8 cellular contexts compared by ENCODE assay signal in genomic region chr11:120013325-120014250, GRCh38.
DNase-seq lines count a peak whose midpoint lies in the region; ATAC-seq, FAIRE-seq and TF ChIP-seq lines count a peak whose summit lies in the region.

No MANE protein-coding gene starts in this region.

- FAIRE-seq in HTR-8/SVneo (lab: Jason Lieb, UNC) (no peak), RCC 7860 (lab: Jason Lieb, UNC) (no peak)

- H3K4me2 ChIP-seq in DND-41 (ENCODE audit: insufficient read depth, low read length), result no peak overlapping the region

- H3K27me3 Mint-ChIP-seq in CD14-positive monocyte (ENCODE audit: low read depth in 3 of 3), result peaks cover 30 to 45% (median 36%) of the 10 kb centered on the region in 3 donors

- 0 out of 3 replicates have a peak, but pooled peaks have one; percentile 19 for ATAC-seq in DND-41 (ENCODE audit: insufficient read depth, low read depth)
- ATAC-seq in stimulated activated effector memory CD8-positive, alpha-beta T cell treated with anti-CD3 and anti-CD28 coated beads, Interleukin-12 subunit alpha, Interleukin-12 subunit beta, amount 100 ng/mL, for 72 hours, result peak; percentile 35
- no peak for ATAC-seq in GM19035 (IDR thresholded peaks at IDR 0.05; ENCODE audit: unreplicated experiment)

- no peaks in the 10 kb centered on the region for H3K4me1 Mint-ChIP-seq in stimulated activated effector memory CD8-positive, alpha-beta T cell treated with anti-CD3 and anti-CD28 coated beads, Interleukin-12 subunit alpha, Interleukin-12 subunit beta, amount 100 ng/mL, for 72 hours
- no peaks in the 10 kb centered on the region for H3K4me1 Mint-ChIP-seq in CD14-positive monocyte

- H3K4me3 Mint-ChIP-seq in stimulated activated effector memory CD8-positive, alpha-beta T cell treated with anti-CD3 and anti-CD28 coated beads, Interleukin-12 subunit alpha, Interleukin-12 subunit beta, amount 100 ng/mL, for 72 hours, result no peak overlapping the region
- no peak overlapping the region for H3K4me3 Mint-ChIP-seq in CD14-positive monocyte

- H3K4me1 ChIP-seq in DND-41 (ENCODE audit: insufficient read depth, low read length), result no peaks in the 10 kb centered on the region

- no peak overlapping the region for H3K9ac ChIP-seq in DND-41 (ENCODE audit: low read depth, low read length)

- H4K20me1 ChIP-seq in DND-41 (ENCODE audit: insufficient read depth, low read length), result peaks cover 12% of the 10 kb centered on the region

- no peaks in the 10 kb centered on the region for H3K9me3 Mint-ChIP-seq in stimulated activated effector memory CD8-positive, alpha-beta T cell treated with anti-CD3 and anti-CD28 coated beads, Interleukin-12 subunit alpha, Interleukin-12 subunit beta, amount 100 ng/mL, for 72 hours
- H3K9me3 Mint-ChIP-seq in CD14-positive monocyte, result no peaks in the 10 kb centered on the region

- no peaks in the 10 kb centered on the region for H3K36me3 Mint-ChIP-seq in stimulated activated effector memory CD8-positive, alpha-beta T cell treated with anti-CD3 and anti-CD28 coated beads, Interleukin-12 subunit alpha, Interleukin-12 subunit beta, amount 100 ng/mL, for 72 hours
- no peaks in the 10 kb centered on the region for H3K36me3 Mint-ChIP-seq in CD14-positive monocyte

- no peak overlapping the region for H2AFZ ChIP-seq in DND-41 (ENCODE audit: low read depth, low read length)

- H3K4me3 ChIP-seq in DND-41 (ENCODE audit: low read depth in 1 of 2, low read length in 2 of 2), result no peak overlapping the region

- no peaks in the 10 kb centered on the region for H3K9me3 ChIP-seq in DND-41 (ENCODE audit: insufficient read depth, low read length, severe bottlenecking)

- peaks cover 54% of the 10 kb centered on the region for H3K27me3 ChIP-seq in DND-41 (ENCODE audit: insufficient read depth, low read length, poor library complexity)

- H3K27ac Mint-ChIP-seq in stimulated activated effector memory CD8-positive, alpha-beta T cell treated with anti-CD3 and anti-CD28 coated beads, Interleukin-12 subunit alpha, Interleukin-12 subunit beta, amount 100 ng/mL, for 72 hours, result no peak overlapping the region
- H3K27ac Mint-ChIP-seq in CD14-positive monocyte, result peak overlapping the region in 1 of 7 donors; percentile 20

- TF ChIP-seq CTCF in DND-41 (IDR thresholded peaks at IDR 0.05; ENCODE audit: borderline replicate concordance, extremely low read depth, low read length, poor library complexity, severe bottlenecking), result peak; percentile 49
- no peak for TF ChIP-seq CTCF in CD14-positive monocyte (IDR thresholded peaks at IDR 0.05)

- intact Hi-C loops in CD14-positive monocyte (cut with micrococcal nuclease), result no loop called here

- H3K27ac ChIP-seq in DND-41 (ENCODE audit: low read length), result no peak overlapping the region

- H3K36me3 ChIP-seq in DND-41 (ENCODE audit: insufficient read depth, low read length), result no peaks in the 10 kb centered on the region

- DNase-seq in DND-41 (peak; percentile 6), HTR-8/SVneo (ENCODE audit: insufficient read length, low spot score) (peak; percentile 61), amygdala (lab: John Stamatoyannopoulos, UW) (peak in 41 of 56 donors; percentile 14 to 79 (median 50)), hypothalamus (lab: John Stamatoyannopoulos, UW) (peak in 32 of 51 donors; percentile 17 to 81 (median 56)), CD14-positive monocyte (ENCODE audit: low spot score) (no peak), RCC 7860 (ENCODE audit: low spot score) (no peak)
- DNase-seq in stimulated activated effector memory CD8-positive, alpha-beta T cell treated with anti-CD3 and anti-CD28 coated beads, Interleukin-12 subunit alpha, Interleukin-12 subunit beta, amount 100 ng/mL, for 72 hours (ENCODE audit: low spot score in 2 of 2), result no peak

- H3K79me2 ChIP-seq in DND-41 (ENCODE audit: insufficient read depth, low read length), result no peaks in the 10 kb centered on the region

Comparison
In these comparisons a context has a peak if more than half of its experiments do, and no peak if none do; other contexts are left out.
1. DNase-seq: peak in DND-41 (single experiment), HTR-8/SVneo (single experiment), amygdala (41 of 56) and hypothalamus (32 of 51); none in stimulated activated effector memory CD8-positive, alpha-beta T cell treated with anti-CD3 and anti-CD28 coated beads, Interleukin-12 subunit alpha, Interleukin-12 subunit beta, amount 100 ng/mL, for 72 hours (0 of 2), CD14-positive monocyte (single experiment) and RCC 7860 (single experiment).